ENCODE assay signal across 22 cellular contexts in the genomic region with DNA sequence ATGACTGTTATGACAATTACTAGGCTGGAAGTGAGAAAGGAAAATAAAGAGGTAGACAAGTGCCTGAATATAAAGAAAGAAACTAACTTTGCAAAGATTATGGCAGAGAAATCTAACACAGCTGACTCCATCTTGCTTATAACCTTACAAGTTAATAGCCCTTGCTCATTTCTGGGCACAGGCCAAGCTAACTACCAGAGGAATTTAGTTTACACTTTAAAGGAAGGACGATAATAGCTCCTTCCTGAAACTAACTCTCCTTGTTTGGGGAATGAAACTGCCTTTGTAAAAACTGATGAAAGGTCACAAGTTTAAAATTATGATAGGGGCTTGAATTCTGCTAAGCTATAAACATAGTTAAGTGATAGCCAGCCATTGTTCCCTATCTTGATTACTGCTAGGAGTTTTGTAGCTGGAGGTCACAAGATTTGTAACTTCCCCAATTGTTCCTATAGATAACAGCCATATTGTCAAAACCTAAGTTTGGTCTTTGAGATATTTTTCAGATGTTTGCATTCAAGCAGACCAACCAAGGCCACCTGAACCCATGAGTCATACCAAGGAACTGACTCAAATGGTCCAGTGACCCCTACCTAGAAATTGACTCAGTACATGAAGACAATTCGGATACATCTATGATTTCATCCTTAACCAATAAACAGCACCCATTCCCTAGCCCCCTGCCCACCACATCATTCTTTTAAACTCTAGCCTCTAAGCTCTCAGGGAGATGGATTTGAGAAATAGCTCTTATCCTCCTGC.
DNase-seq lines count a peak whose midpoint lies in the region; TF ChIP-seq lines count a peak whose summit lies in the region.
"Had no signal": no experiment of that assay in that cellular context is flagged by ENCODE, and none has a peak within 500 bp of the region (broad histone marks: within the 10 kb centered on the region; RNA-seq: fewer than 3 reads in every experiment).

No MANE protein-coding gene starts in this region.

- CTCF ChIA-PET in CD8-positive, alpha-beta memory T cell (lab: Charles Lee), result no interaction called here

- H3K23ac ChIP-seq in mesendoderm (ENCODE audit: low read length), result no peak overlapping the region

- H2BK15ac ChIP-seq in mesendoderm (replicated peaks; ENCODE audit: low read depth), result no peak overlapping the region

- H3K36me3 ChIP-seq in mesendoderm (ENCODE audit: control insufficient read depth, insufficient read depth, low read length), result no peaks in the 10 kb centered on the region
- no peaks in the 10 kb centered on the region for H3K36me3 ChIP-seq in CD8-positive, alpha-beta memory T cell (ENCODE audit: insufficient read depth, low read length)
- H3K36me3 ChIP-seq: BLaER1 treated with 17β-estradiol and CSF1 and Interleukin-3, amounts not matched to agents 10 nM and 100 nM; SJCRH30 had no signal

- peak overlapping the region; percentile 12 for H3K27ac ChIP-seq in mesendoderm (ENCODE audit: low read depth, low read length)
- no peak overlapping the region for H3K27ac ChIP-seq in CD8-positive, alpha-beta memory T cell (ENCODE audit: low read depth, low read length)
- H3K27ac ChIP-seq: BLaER1 treated with 17β-estradiol and CSF1 and Interleukin-3, amounts not matched to agents 10 nM and 100 nM; SJCRH30; VCaP had no signal

- H3K4me1 ChIP-seq in mesendoderm (ENCODE audit: control insufficient read depth, low read depth, low read length), result no peaks in the 10 kb centered on the region
- no peaks in the 10 kb centered on the region for H3K4me1 ChIP-seq in CD8-positive, alpha-beta memory T cell (ENCODE audit: insufficient read depth, low read length)
- H3K4me1 ChIP-seq: SJCRH30 had no signal

- H4K8ac ChIP-seq in mesendoderm (ENCODE audit: low read depth, low read length), result no peak overlapping the region

- no peak overlapping the region for H2BK120ac ChIP-seq in mesendoderm (ENCODE audit: low read depth, low read length)

- H3K27me3 ChIP-seq in mesendoderm (ENCODE audit: insufficient read depth, low read length, poor library complexity), result no peaks in the 10 kb centered on the region
- H3K27me3 ChIP-seq in CD8-positive, alpha-beta memory T cell (ENCODE audit: insufficient read depth, low read length, poor library complexity, severe bottlenecking), result no peaks in the 10 kb centered on the region
- H3K27me3 ChIP-seq: BLaER1 treated with 17β-estradiol and CSF1 and Interleukin-3, amounts not matched to agents 10 nM and 100 nM had no signal

- no peak overlapping the region for H2BK5ac ChIP-seq in mesendoderm (ENCODE audit: low read length)

- no peak overlapping the region for H3K4me3 Mint-ChIP-seq in CD14-positive monocyte
- no peak overlapping the region for H3K4me3 Mint-ChIP-seq in CD8-positive, alpha-beta memory T cell
- H3K4me3 Mint-ChIP-seq: activated CD4-positive, alpha-beta T cell treated with anti-CD3 and anti-CD28 coated beads, Interleukin-2, amount 10 ng/mL, durations not matched to agents 24 days and 14 days; activated naive CD8-positive, alpha-beta T cell treated with anti-CD3 and anti-CD28 coated beads, Interleukin-2, amount 10 ng/mL, durations not matched to agents 7 days and 5 days; central memory CD8-positive, alpha-beta T cell; neural crest cell had no signal

- intact Hi-C loops in CD14-positive monocyte (cut with micrococcal nuclease) (no loop called here), posterior vena cava (cut with DNase I) (no loop called here)

- no peaks in the 10 kb centered on the region for H3K4me1 Mint-ChIP-seq in CD14-positive monocyte
- H3K4me1 Mint-ChIP-seq in CD8-positive, alpha-beta memory T cell, result no peaks in the 10 kb centered on the region
- H3K4me1 Mint-ChIP-seq: activated CD4-positive, alpha-beta T cell treated with anti-CD3 and anti-CD28 coated beads, Interleukin-2, amount 10 ng/mL, durations not matched to agents 24 days and 14 days; activated naive CD8-positive, alpha-beta T cell treated with anti-CD3 and anti-CD28 coated beads, Interleukin-2, amount 10 ng/mL, durations not matched to agents 7 days and 5 days; central memory CD8-positive, alpha-beta T cell; neural crest cell had no signal

- H3K4me2 ChIP-seq in mesendoderm (ENCODE audit: low read length), result no peak overlapping the region
- H3K4me2 ChIP-seq: BLaER1 treated with 17β-estradiol and CSF1 and Interleukin-3, amounts not matched to agents 10 nM and 100 nM had no signal

- no peak overlapping the region for H2AK5ac ChIP-seq in mesendoderm (ENCODE audit: low read length)

- no peak overlapping the region for H3K4ac ChIP-seq in mesendoderm (ENCODE audit: low read depth, low read length)

- no peak overlapping the region for H4K5ac ChIP-seq in mesendoderm (ENCODE audit: low read length)

- H3K36me3 Mint-ChIP-seq in CD14-positive monocyte, result no peaks in the 10 kb centered on the region
- H3K36me3 Mint-ChIP-seq in CD8-positive, alpha-beta memory T cell, result no peaks in the 10 kb centered on the region
- H3K36me3 Mint-ChIP-seq: activated naive CD8-positive, alpha-beta T cell treated with anti-CD3 and anti-CD28 coated beads, Interleukin-2, amount 10 ng/mL, durations not matched to agents 7 days and 5 days had no signal

- H3K27me3 Mint-ChIP-seq in CD14-positive monocyte (ENCODE audit: low read depth in 3 of 3), result no peaks in the 10 kb centered on the region
- H3K27me3 Mint-ChIP-seq in CD8-positive, alpha-beta memory T cell, result no peaks in the 10 kb centered on the region
- H3K27me3 Mint-ChIP-seq: activated CD4-positive, alpha-beta T cell treated with anti-CD3 and anti-CD28 coated beads, Interleukin-2, amount 10 ng/mL, durations not matched to agents 24 days and 14 days; activated naive CD8-positive, alpha-beta T cell treated with anti-CD3 and anti-CD28 coated beads, Interleukin-2, amount 10 ng/mL, durations not matched to agents 7 days and 5 days; central memory CD8-positive, alpha-beta T cell had no signal

- H3K18ac ChIP-seq in mesendoderm (ENCODE audit: low read length), result no peak overlapping the region

- TF ChIP-seq CTCF in GM12865 (IDR thresholded peaks at IDR 0.05; ENCODE audit: insufficient read depth, low read depth, low read length, missing control alignments) (no peak), CD14-positive monocyte (IDR thresholded peaks at IDR 0.05) (no peak)

- H3K9me3 Mint-ChIP-seq in CD14-positive monocyte, result peaks cover 0 to 8% (median 5%) of the 10 kb centered on the region in 7 donors
- H3K9me3 Mint-ChIP-seq in CD8-positive, alpha-beta memory T cell, result peaks cover 4 to 13% (median 9%) of the 10 kb centered on the region in 5 donors

- H3K4me3 ChIP-seq in GM12865 (ENCODE audit: low read depth, low read length), result no peak overlapping the region
- H3K4me3 ChIP-seq in mesendoderm (ENCODE audit: low read length), result no peak overlapping the region
- H3K4me3 ChIP-seq in CD8-positive, alpha-beta memory T cell (ENCODE audit: low read length), result no peak overlapping the region
- H3K4me3 ChIP-seq: BLaER1 treated with 17β-estradiol and CSF1 and Interleukin-3, amounts not matched to agents 10 nM and 100 nM; SJCRH30 had no signal

- no peak overlapping the region for H3K27ac Mint-ChIP-seq in CD14-positive monocyte
- H3K27ac Mint-ChIP-seq in CD8-positive, alpha-beta memory T cell, result no peak overlapping the region
- H3K27ac Mint-ChIP-seq: activated CD4-positive, alpha-beta T cell treated with anti-CD3 and anti-CD28 coated beads, Interleukin-2, amount 10 ng/mL, durations not matched to agents 24 days and 14 days; activated naive CD8-positive, alpha-beta T cell treated with anti-CD3 and anti-CD28 coated beads, Interleukin-2, amount 10 ng/mL, durations not matched to agents 7 days and 5 days; activated T-helper 2 cell treated with anti-CD3 and anti-CD28 coated beads, Interferon-gamma antibody, Interleukin-2, Interleukin-4, amounts not matched to agents 10 μg/mL and 5 μg/mL and 100 μg/mL, durations not matched to agents 14 hours and 24 hours and 36 hours had no signal

- no CpG with 5 or more reads among the region's 2 CpGs for WGBS in mesendoderm (ENCODE audit: extremely low coverage, insufficient coverage, low lambda C conversion rate)

- H3K79me1 ChIP-seq in mesendoderm (ENCODE audit: low read length), result no peaks in the 10 kb centered on the region

- POLR2A ChIA-PET in CD8-positive, alpha-beta memory T cell (lab: Charles Lee), result no interaction called here

- no peaks in the 10 kb centered on the region for H3K79me2 ChIP-seq in mesendoderm (ENCODE audit: control insufficient read depth, insufficient read depth, low read length)

- DNase-seq in GM12865 (ENCODE audit: low read depth) (peak; percentile 24), HCEC 1CT (peak; percentile 3), OCI-M1 (lab: John Stamatoyannopoulos, UW) (peak; percentile 87), mesendoderm (peak; percentile 7), CD14-positive monocyte (ENCODE audit: low spot score) (no peak), COLO829 (ENCODE audit: low spot score) (no peak), posterior vena cava (ENCODE audit: low spot score) (no peak)
- DNase-seq in CD8-positive, alpha-beta memory T cell, result no peak
- DNase-seq: ACHN; activated CD4-positive, alpha-beta T cell treated with anti-CD3 and anti-CD28 coated beads, Interleukin-2, amount 10 ng/mL, durations not matched to agents 24 days and 14 days; activated naive CD8-positive, alpha-beta T cell treated with anti-CD3 and anti-CD28 coated beads, Interleukin-2, amount 10 ng/mL, durations not matched to agents 7 days and 5 days; GF-D8; H7; hypothalamus; NCI-H446 treated with DMSO at 0.1 percent for 48 hours; posterior cingulate gyrus; SJCRH30 had no signal

- no peak overlapping the region for H3K56ac ChIP-seq in mesendoderm (ENCODE audit: low read length)

- no peak overlapping the region for H3K9ac ChIP-seq in mesendoderm (ENCODE audit: low read length)
- H3K9ac ChIP-seq: BLaER1 treated with 17β-estradiol and CSF1 and Interleukin-3, amounts not matched to agents 10 nM and 100 nM had no signal

- H3K9me3 ChIP-seq in CD8-positive, alpha-beta memory T cell (ENCODE audit: low read length), result no peaks in the 10 kb centered on the region
- H3K9me3 ChIP-seq: BLaER1 treated with 17β-estradiol and CSF1 and Interleukin-3, amounts not matched to agents 10 nM and 100 nM; SJCRH30 had no signal

Comparison
In these comparisons a context has a peak if more than half of its experiments do, and no peak if none do; other contexts are left out.
1. DNase-seq: peak in GM12865 (single experiment), HCEC 1CT (single experiment), OCI-M1 (single experiment) and mesendoderm (single experiment); none in CD14-positive monocyte (single experiment), COLO829 (single experiment), CD8-positive, alpha-beta memory T cell (0 of 5) and posterior vena cava (single experiment).